Comparison of ENCODE assay signal across 15 cellular contexts in genomic region chr11:84634309-84634708, GRCh38.
"Had no signal": no experiment of that assay in that cellular context is flagged by ENCODE, and none has a peak within 500 bp of the region (broad histone marks: within the 10 kb centered on the region; RNA-seq: fewer than 3 reads in every experiment).

No MANE protein-coding gene starts in this region.

- H3K27me3 ChIP-seq: hepatocyte, right atrium auricular region, sigmoid colon had no signal

- H3K4me1 ChIP-seq: right atrium auricular region, sigmoid colon had no signal

- H3K27me3 Mint-ChIP-seq: naive thymus-derived CD8-positive, alpha-beta T cell; stimulated activated naive B cell treated with anti-CD40 and anti-IgM and Interleukin-4, amounts not matched to agents 10 μg/mL and 1 μg/mL and 100 μg/mL, for 72 hours had no signal

- H3K4me2 ChIP-seq: hepatocyte had no signal

- H3K9me3 ChIP-seq: right atrium auricular region, sigmoid colon had no signal

- H3K9me3 Mint-ChIP-seq: endodermal cell; stimulated activated naive B cell treated with anti-CD40 and anti-IgM and Interleukin-4, amounts not matched to agents 10 μg/mL and 1 μg/mL and 100 μg/mL, for 72 hours had no signal

- H3K4me1 Mint-ChIP-seq: endodermal cell; naive thymus-derived CD8-positive, alpha-beta T cell; stimulated activated naive B cell treated with anti-CD40 and anti-IgM and Interleukin-4, amounts not matched to agents 10 μg/mL and 1 μg/mL and 100 μg/mL, for 72 hours had no signal

- H2AFZ ChIP-seq: hepatocyte had no signal

- H3K79me2 ChIP-seq: hepatocyte had no signal

- H3K4me3 ChIP-seq: hepatocyte, right atrium auricular region, sigmoid colon, skin epidermis had no signal

- ATAC-seq: naive thymus-derived CD8-positive, alpha-beta T cell; stimulated activated naive B cell treated with anti-CD40 and anti-IgM and Interleukin-4, amounts not matched to agents 10 μg/mL and 1 μg/mL and 100 μg/mL, for 72 hours had no signal

- H3K36me3 Mint-ChIP-seq: naive thymus-derived CD8-positive, alpha-beta T cell; stimulated activated naive B cell treated with anti-CD40 and anti-IgM and Interleukin-4, amounts not matched to agents 10 μg/mL and 1 μg/mL and 100 μg/mL, for 72 hours had no signal

- H3K36me3 ChIP-seq: right atrium auricular region, sigmoid colon had no signal

- H3K27ac Mint-ChIP-seq: endodermal cell; naive thymus-derived CD8-positive, alpha-beta T cell; stimulated activated naive B cell treated with anti-CD40 and anti-IgM and Interleukin-4, amounts not matched to agents 10 μg/mL and 1 μg/mL and 100 μg/mL, for 72 hours had no signal

- DNase-seq: dermis blood vessel endothelial cell; endodermal cell; erythroblast; foreskin melanocyte; head of caudate nucleus; mesendoderm; naive thymus-derived CD8-positive, alpha-beta T cell; sigmoid colon; stimulated activated CD4-positive, alpha-beta T cell treated with anti-CD3 and anti-CD28 coated beads, Interleukin-2, amount 100 ng/mL, for 24 hours; stimulated activated CD4-positive, alpha-beta T cell treated with anti-CD3 and anti-CD28 coated beads, Interleukin-4, amount 100 ng/mL, for 4 hours; stimulated activated naive B cell treated with anti-CD40 and anti-IgM and Interleukin-4, amounts not matched to agents 10 μg/mL and 1 μg/mL and 100 μg/mL, for 72 hours; trophoblast cell had no signal

- H3K4me3 Mint-ChIP-seq: endodermal cell; naive thymus-derived CD8-positive, alpha-beta T cell; stimulated activated naive B cell treated with anti-CD40 and anti-IgM and Interleukin-4, amounts not matched to agents 10 μg/mL and 1 μg/mL and 100 μg/mL, for 72 hours had no signal

- H3K27ac ChIP-seq: hepatocyte, right atrium auricular region, sigmoid colon, skin epidermis had no signal
